15 cellular contexts compared by ENCODE assay signal in genomic region chr19:1395194-1396018, GRCh38. TPM values are rescaled to one million over a fixed set of nuclear protein-coding genes. Genes with fewer than 3 reads are reported as not detected.
DNase-seq lines count a peak whose midpoint lies in the region; TF ChIP-seq lines count a peak whose summit lies in the region.
"Had no signal": no experiment of that assay in that cellular context is flagged by ENCODE, and none has a peak within 500 bp of the region (broad histone marks: within the 10 kb centered on the region; RNA-seq: fewer than 3 reads in every experiment).

No MANE protein-coding gene starts in this region.

- H3K4me1 ChIP-seq in HEK293 (ENCODE audit: control insufficient read depth, insufficient read depth, low read length), result no peaks in the 10 kb centered on the region

- H3K36me3 ChIP-seq in HEK293 (ENCODE audit: control insufficient read depth in 2 of 2, insufficient read depth in 1 of 2, low read length in 2 of 2), result peaks cover 0 to 54% of the 10 kb centered on the region in 2 experiments; a peak in 2 of 3 replicates

- POLR2A ChIA-PET in HEK293 (lab: Yijun Ruan, JAX), result no interaction called here

- no peak overlapping the region for H3K27ac ChIP-seq in HEK293 (ENCODE audit: extremely low read depth, low read depth, low read length)
- H3K27ac ChIP-seq in angular gyrus (ENCODE audit: low read depth, low read length), result peak overlapping the region; percentile 66

- CTCF ChIA-PET in HEK293 (lab: Yijun Ruan, JAX), result no interaction called here

- no peak for TF ChIP-seq CTCF in HEK293 (tag by site-specific recombination; IDR thresholded peaks at IDR 0.05)

- DNase-seq in myocyte (ENCODE audit: low read depth) (peak; percentile 41), NCI-H187 treated with DMSO at 0.1 percent for 48 hours (lab: John Stamatoyannopoulos, UW) (no peak), NCI-H2196 treated with DMSO at 0.1 percent for 48 hours (lab: John Stamatoyannopoulos, UW; ENCODE audit: unreplicated experiment) (no peak), cortex of kidney (lab: John Stamatoyannopoulos, UW) (no peak)
- DNase-seq: activated CD4-positive, alpha-beta T cell treated with anti-CD3 and anti-CD28 coated beads for 4 hours; activated naive CD8-positive, alpha-beta T cell treated with anti-CD3 and anti-CD28 coated beads, Interleukin-2, amount 50 U/mL, for 24 hours; activated T-cell treated with anti-CD3 and anti-CD28 coated beads, Interleukin-2, amount 50 U/mL, for 4 hours; erythroblast; KG1; NCI-H1436; NCI-H524; nephron progenitor cell; T-helper 17 cell had no signal

- H3K9me3 ChIP-seq in HEK293 (ENCODE audit: control insufficient read depth, insufficient read depth, low read depth, low read length), result no peaks in the 10 kb centered on the region

- H3K4me3 ChIP-seq in HEK293 (ENCODE audit: low read depth, low read length), result no peak overlapping the region

TF ChIP-seq in HEK293, 187 proteins besides CTCF, POLR2A, EP300 and RAD21 (continues in another document):
- TF ChIP-seq INSM2 (tag by site-specific recombination; IDR thresholded peaks at IDR 0.05), result no peak
- no peak for TF ChIP-seq GLIS2 (tag by site-specific recombination; IDR thresholded peaks at IDR 0.05)
- TF ChIP-seq, protein P1, sequence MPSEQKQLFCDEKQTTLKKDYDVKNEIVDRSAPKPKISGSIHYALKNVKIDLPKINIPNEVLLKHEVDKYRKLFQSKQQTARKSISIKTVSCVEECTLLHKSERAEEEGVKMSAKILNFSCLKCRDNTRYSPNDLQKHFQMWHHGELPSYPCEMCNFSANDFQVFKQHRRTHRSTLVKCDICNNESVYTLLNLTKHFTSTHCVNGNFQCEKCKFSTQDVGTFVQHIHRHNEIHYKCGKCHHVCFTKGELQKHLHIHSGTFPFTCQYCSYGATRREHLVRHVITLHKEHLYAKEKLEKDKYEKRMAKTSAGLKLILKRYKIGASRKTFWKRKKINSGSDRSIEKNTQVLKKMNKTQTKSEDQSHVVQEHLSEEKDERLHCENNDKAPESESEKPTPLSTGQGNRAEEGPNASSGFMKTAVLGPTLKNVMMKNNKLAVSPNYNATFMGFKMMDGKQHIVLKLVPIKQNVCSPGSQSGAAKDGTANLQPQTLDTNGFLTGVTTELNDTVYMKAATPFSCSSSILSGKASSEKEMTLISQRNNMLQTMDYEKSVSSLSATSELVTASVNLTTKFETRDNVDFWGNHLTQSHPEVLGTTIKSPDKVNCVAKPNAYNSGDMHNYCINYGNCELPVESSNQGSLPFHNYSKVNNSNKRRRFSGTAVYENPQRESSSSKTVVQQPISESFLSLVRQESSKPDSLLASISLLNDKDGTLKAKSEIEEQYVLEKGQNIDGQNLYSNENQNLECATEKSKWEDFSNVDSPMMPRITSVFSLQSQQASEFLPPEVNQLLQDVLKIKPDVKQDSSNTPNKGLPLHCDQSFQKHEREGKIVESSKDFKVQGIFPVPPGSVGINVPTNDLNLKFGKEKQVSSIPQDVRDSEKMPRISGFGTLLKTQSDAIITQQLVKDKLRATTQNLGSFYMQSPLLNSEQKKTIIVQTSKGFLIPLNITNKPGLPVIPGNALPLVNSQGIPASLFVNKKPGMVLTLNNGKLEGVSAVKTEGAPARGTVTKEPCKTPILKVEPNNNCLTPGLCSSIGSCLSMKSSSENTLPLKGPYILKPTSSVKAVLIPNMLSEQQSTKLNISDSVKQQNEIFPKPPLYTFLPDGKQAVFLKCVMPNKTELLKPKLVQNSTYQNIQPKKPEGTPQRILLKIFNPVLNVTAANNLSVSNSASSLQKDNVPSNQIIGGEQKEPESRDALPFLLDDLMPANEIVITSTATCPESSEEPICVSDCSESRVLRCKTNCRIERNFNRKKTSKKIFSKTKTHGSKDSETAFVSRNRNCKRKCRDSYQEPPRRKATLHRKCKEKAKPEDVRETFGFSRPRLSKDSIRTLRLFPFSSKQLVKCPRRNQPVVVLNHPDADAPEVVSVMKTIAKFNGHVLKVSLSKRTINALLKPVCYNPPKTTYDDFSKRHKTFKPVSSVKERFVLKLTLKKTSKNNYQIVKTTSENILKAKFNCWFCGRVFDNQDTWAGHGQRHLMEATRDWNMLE (tag by site-specific recombination; conservative IDR thresholded peaks at IDR 0.05; ENCODE audit: low read depth), result no peak
- no peak for TF ChIP-seq SALL2 (tag by site-specific recombination; IDR thresholded peaks at IDR 0.05; ENCODE audit: borderline replicate concordance)
- TF ChIP-seq, protein P2, sequence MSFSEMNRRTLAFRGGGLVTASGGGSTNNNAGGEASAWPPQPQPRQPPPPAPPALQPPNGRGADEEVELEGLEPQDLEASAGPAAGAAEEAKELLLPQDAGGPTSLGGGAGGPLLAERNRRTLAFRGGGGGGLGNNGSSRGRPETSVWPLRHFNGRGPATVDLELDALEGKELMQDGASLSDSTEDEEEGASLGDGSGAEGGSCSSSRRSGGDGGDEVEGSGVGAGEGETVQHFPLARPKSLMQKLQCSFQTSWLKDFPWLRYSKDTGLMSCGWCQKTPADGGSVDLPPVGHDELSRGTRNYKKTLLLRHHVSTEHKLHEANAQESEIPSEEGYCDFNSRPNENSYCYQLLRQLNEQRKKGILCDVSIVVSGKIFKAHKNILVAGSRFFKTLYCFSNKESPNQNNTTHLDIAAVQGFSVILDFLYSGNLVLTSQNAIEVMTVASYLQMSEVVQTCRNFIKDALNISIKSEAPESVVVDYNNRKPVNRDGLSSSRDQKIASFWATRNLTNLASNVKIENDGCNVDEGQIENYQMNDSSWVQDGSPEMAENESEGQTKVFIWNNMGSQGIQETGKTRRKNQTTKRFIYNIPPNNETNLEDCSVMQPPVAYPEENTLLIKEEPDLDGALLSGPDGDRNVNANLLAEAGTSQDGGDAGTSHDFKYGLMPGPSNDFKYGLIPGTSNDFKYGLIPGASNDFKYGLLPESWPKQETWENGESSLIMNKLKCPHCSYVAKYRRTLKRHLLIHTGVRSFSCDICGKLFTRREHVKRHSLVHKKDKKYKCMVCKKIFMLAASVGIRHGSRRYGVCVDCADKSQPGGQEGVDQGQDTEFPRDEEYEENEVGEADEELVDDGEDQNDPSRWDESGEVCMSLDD (tag by site-specific recombination; IDR thresholded peaks at IDR 0.05), result no peak
- TF ChIP-seq ZNF174 (tag by site-specific recombination; IDR thresholded peaks at IDR 0.05), result no peak
- no peak for TF ChIP-seq ZNF26 (tag by site-specific recombination; IDR thresholded peaks at IDR 0.05)
- no peak for TF ChIP-seq TSHZ1 (tag by site-specific recombination; IDR thresholded peaks at IDR 0.05; ENCODE audit: borderline replicate concordance)

RNA-seq across cellular contexts. Expression of gene GAMT, which starts 5.9 kb away (rescaled TPM):
- 147 and 191 TPM in 2 replicates for total RNA-seq in myocyte
- 93.8 TPM for polyA plus RNA-seq in myocyte (2012)

RNA-seq across cellular contexts. Expression of gene NDUFS7, which starts 11.7 kb away (rescaled TPM):
- total RNA-seq in myocyte, result 104 and 124 TPM in 2 replicates
- 81.6 TPM for polyA plus RNA-seq in myocyte (2012)

RNA-seq across cellular contexts. Expression of gene DAZAP1, which starts 12.0 kb away (rescaled TPM):
- total RNA-seq in myocyte, result 48.2 and 61.5 TPM in 2 replicates
- polyA plus RNA-seq in myocyte (2012), result 61.3 TPM

RNA-seq across cellular contexts. Expression of gene RPS15, which starts 42.8 kb away (rescaled TPM):
- total RNA-seq in myocyte, result 1,600 and 2,923 TPM in 2 replicates
- polyA plus RNA-seq in myocyte (2012), result 1,451 TPM

RNA-seq across cellular contexts. Expression of gene APC2, which starts 54.5 kb away (rescaled TPM):
- 0.53 and 1.9 TPM in 2 replicates for total RNA-seq in myocyte
- polyA plus RNA-seq in myocyte (2012), result 0.63 TPM
